8 cellular contexts compared by ENCODE assay signal in genomic region chr4:175139205-175139604, GRCh38.
"Had no signal": no experiment of that assay in that cellular context is flagged by ENCODE, and none has a peak within 500 bp of the region (broad histone marks: within the 10 kb centered on the region; RNA-seq: fewer than 3 reads in every experiment).

No MANE protein-coding gene starts in this region.

- H3K9me3 Mint-ChIP-seq: H9 had no signal

- ATAC-seq: HCT116 had no signal

- H3K9me3 ChIP-seq: HAP-1 had no signal

- H3K27ac ChIP-seq: GM23248 had no signal

- H3K4me3 Mint-ChIP-seq: H9, HFFc6 had no signal

- H3K27ac Mint-ChIP-seq: H9, HFFc6 had no signal

- H3K9ac ChIP-seq: GM23248 had no signal

- H3K4me3 ChIP-seq: GM23248, HAP-1 had no signal

- H3K36me3 ChIP-seq: HAP-1 had no signal

- H3K4me1 Mint-ChIP-seq: H9 had no signal

- H2AFZ ChIP-seq: GM23248 had no signal

- H3K4me1 ChIP-seq: HAP-1 had no signal

- DNase-seq: GM23248, GOT3, H7, H9, HCEC 1CT, HFFc6 had no signal
